Comparison of ENCODE assay signal across 26 cellular contexts in the genomic region with DNA sequence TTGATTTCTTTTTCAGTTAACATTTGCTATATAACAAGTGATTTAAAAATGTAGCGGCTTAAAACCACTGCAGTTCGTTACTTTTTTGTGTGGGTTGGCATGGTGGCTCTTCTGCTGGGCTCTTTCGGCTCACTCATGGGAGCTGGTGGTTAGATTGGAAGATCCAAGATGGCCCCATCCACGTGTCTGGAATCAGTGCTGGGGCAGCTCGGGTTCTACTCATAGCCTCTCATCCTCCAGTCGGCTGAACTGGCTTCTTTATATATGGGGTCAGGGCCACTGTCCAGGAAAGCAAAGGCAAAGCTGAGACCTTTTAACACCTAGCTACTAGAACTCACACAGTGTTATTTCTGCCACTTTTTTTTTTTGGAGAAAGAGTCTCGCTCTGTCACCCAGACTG.
"Had no signal": no experiment of that assay in that cellular context is flagged by ENCODE, and none has a peak within 500 bp of the region (broad histone marks: within the 10 kb centered on the region; RNA-seq: fewer than 3 reads in every experiment).

No MANE protein-coding gene starts in this region.

- H3K4me3 ChIP-seq: neural progenitor cell, ovary, prostate gland, right lobe of liver, suprapubic skin, testis, tibial artery, transverse colon, upper lobe of right lung, vagina had no signal

- H3K36me3 ChIP-seq: neural progenitor cell, ovary, prostate gland, right lobe of liver, transverse colon had no signal

- H3K27me3 ChIP-seq: neural progenitor cell, ovary, right lobe of liver, suprapubic skin, testis, tibial artery, transverse colon, upper lobe of right lung, vagina had no signal

- H3K4me1 ChIP-seq: neural progenitor cell, prostate gland, right lobe of liver, suprapubic skin, testis, tibial artery, transverse colon, upper lobe of right lung, vagina had no signal

- H3K9me3 ChIP-seq: ovary, prostate gland, right lobe of liver, suprapubic skin, testis, tibial artery, transverse colon, upper lobe of right lung, vagina had no signal

- DNase-seq: naive thymus-derived CD4-positive, alpha-beta T cell; natural killer cell; occipital lobe; ovary; retina; right cardiac atrium; right lobe of liver; small intestine; stimulated activated CD4-positive, alpha-beta T cell treated with anti-CD3 and anti-CD28 coated beads, Interleukin-15, amount 100 ng/mL, for 24 hours; stimulated activated CD4-positive, alpha-beta T cell treated with anti-CD3 and anti-CD28 coated beads, Interleukin-2, amount 100 ng/mL, for 24 hours; stimulated activated CD4-positive, alpha-beta T cell treated with anti-CD3 and anti-CD28 coated beads, Interleukin-2, amount 100 ng/mL, for 48 hours; stimulated activated CD4-positive, alpha-beta T cell treated with anti-CD3 and anti-CD28 coated beads, Interleukin-4, amount 100 ng/mL, for 24 hours; stimulated activated naive CD4-positive, alpha-beta T cell; stimulated activated naive CD8-positive, alpha-beta T cell treated with anti-CD3 and anti-CD28 coated beads, Interleukin-15, amount 100 ng/mL, for 72 hours; stimulated activated naive CD8-positive, alpha-beta T cell treated with anti-CD3 and anti-CD28 coated beads, Interleukin-15, Interleukin-2, amounts not matched to agents 100 U/mL and 50 U/mL, for 24 hours; substantia nigra; testis; transverse colon; upper lobe of right lung had no signal

- H3K27ac ChIP-seq: neural progenitor cell, ovary, parathyroid adenoma, prostate gland, right lobe of liver, suprapubic skin, testis, tibial artery, transverse colon, upper lobe of right lung, vagina had no signal

- ATAC-seq: naive thymus-derived CD4-positive, alpha-beta T cell; natural killer cell; right cardiac atrium; right lobe of liver; stimulated activated memory B cell treated with anti-CD40 and anti-IgM and Interleukin-4, amounts not matched to agents 10 μg/mL and 1 μg/mL and 100 μg/mL, for 72 hours; stimulated activated naive CD8-positive, alpha-beta T cell treated with anti-CD3 and anti-CD28 coated beads, Interleukin-15, amount 100 ng/mL, for 72 hours; stimulated activated naive CD8-positive, alpha-beta T cell treated with anti-CD3 and anti-CD28 coated beads, Interleukin-15, Interleukin-2, amounts not matched to agents 100 U/mL and 50 U/mL, for 24 hours; upper lobe of right lung had no signal
